ENCODE assay signal across 8 cellular contexts in genomic region chr19:2627855-2628254, GRCh38.
DNase-seq lines count a peak whose midpoint lies in the region; ATAC-seq, FAIRE-seq and TF ChIP-seq lines count a peak whose summit lies in the region.

No MANE protein-coding gene starts in this region.

- ATAC-seq in HG03378 (IDR thresholded peaks at IDR 0.05; ENCODE audit: unreplicated experiment), result no peak
- no peak for ATAC-seq in HG03280 (IDR thresholded peaks at IDR 0.05; ENCODE audit: unreplicated experiment)
- no peak for ATAC-seq in GM18858 (IDR thresholded peaks at IDR 0.05; ENCODE audit: unreplicated experiment)

- peaks cover 35% of the 10 kb centered on the region for H3K9me3 ChIP-seq in BLaER1

- H3K4me1 ChIP-seq in BLaER1, result peaks cover 88% of the 10 kb centered on the region

- peaks cover 23% of the 10 kb centered on the region for H3K27me3 Mint-ChIP-seq in nephron progenitor cell (ENCODE audit: low read depth, poor library complexity)

- peaks cover 38% of the 10 kb centered on the region for H3K9me3 Mint-ChIP-seq in nephron progenitor cell

- no peak for DNase-seq in HTR-8/SVneo (ENCODE audit: insufficient read length, low spot score)
- peak; percentile 49 for DNase-seq in bronchial epithelial cell (ENCODE audit: low read depth)
- no peak for DNase-seq in nephron progenitor cell
- no peak for DNase-seq in amniotic stem cell (lab: John Stamatoyannopoulos, UW)

- H3K4me1 Mint-ChIP-seq in nephron progenitor cell, result peaks cover 33% of the 10 kb centered on the region

- peak overlapping the region; percentile 34; the same call in 1 of the 2 replicates for H3K9ac ChIP-seq in BLaER1

- peak overlapping the region; percentile 89 for H3K4me2 ChIP-seq in BLaER1

- no peaks in the 10 kb centered on the region for H3K36me3 Mint-ChIP-seq in nephron progenitor cell (ENCODE audit: low read depth)

- H3K36me3 ChIP-seq in BLaER1, result peaks cover 49% of the 10 kb centered on the region
- no peaks in the 10 kb centered on the region for H3K36me3 ChIP-seq in bronchial epithelial cell (ENCODE audit: control insufficient read depth, insufficient read depth, low read length)

- peak overlapping the region; percentile 42 for H3K27ac Mint-ChIP-seq in nephron progenitor cell

- FAIRE-seq in HTR-8/SVneo (lab: Jason Lieb, UNC), result peak; percentile 23
- FAIRE-seq in bronchial epithelial cell (lab: Jason Lieb, UNC), result no peak

- TF ChIP-seq CTCF in bronchial epithelial cell (IDR thresholded peaks at IDR 0.05; ENCODE audit: insufficient read depth, low read length, severe bottlenecking) (no peak), nephron progenitor cell (IDR thresholded peaks at IDR 0.05) (no peak)

- H3K4me3 Mint-ChIP-seq in nephron progenitor cell, result no peak overlapping the region

- H3K4me3 ChIP-seq in BLaER1 (peak overlapping the region; percentile 22; the same call in 1 of the 2 replicates), bronchial epithelial cell (ENCODE audit: low read depth, low read length) (no peak overlapping the region)

- peaks cover 66% of the 10 kb centered on the region for H4K20me1 ChIP-seq in BLaER1

- H3K27me3 ChIP-seq in BLaER1 (no peaks in the 10 kb centered on the region), bronchial epithelial cell (ENCODE audit: control insufficient read depth, insufficient read depth, low read length) (no peaks in the 10 kb centered on the region)

- peak overlapping the region; percentile 75 for H3K27ac ChIP-seq in BLaER1
